8 cellular contexts compared by ENCODE assay signal in the genomic region with DNA sequence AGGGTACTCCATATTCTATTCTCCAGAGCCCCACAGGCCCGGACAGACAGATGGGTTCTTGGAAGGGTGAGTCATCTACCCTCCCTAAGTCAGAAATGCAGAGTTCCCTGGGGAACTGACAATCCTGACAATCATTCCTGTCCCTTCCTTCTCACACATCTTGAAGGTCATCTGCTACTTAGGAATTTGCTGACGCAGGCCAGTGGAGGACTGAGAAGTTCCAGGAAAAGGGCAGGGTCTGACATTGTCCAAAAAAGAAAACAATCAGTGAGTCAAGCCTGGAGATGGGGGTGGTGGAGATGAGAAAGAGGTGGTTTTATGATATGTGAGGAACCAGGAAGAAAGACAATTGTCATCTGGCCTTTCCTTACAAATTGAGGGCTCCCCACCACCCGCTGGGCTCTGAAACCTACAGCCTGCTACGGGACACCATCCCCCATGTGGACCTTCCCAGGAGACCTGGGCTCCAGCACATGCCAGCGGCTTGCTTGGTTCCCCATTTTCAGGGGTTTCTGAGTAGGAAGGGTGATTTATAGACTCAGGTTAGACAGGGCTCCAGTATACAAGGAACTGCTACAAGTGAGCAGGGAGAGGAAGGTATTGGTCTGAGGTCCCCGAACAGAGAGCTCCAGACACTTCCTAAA. TPM values are rescaled to one million over a fixed set of nuclear protein-coding genes. Genes with fewer than 3 reads are reported as not detected.
DNase-seq lines count a peak whose midpoint lies in the region; ATAC-seq and TF ChIP-seq lines count a peak whose summit lies in the region.

No MANE protein-coding gene starts in this region.

- H3K36me3 ChIP-seq in right atrium auricular region: peaks cover 41% of the 10 kb centered on the region

- TF ChIP-seq CTCF in right atrium auricular region (IDR thresholded peaks at IDR 0.05): no peak

- H3K27ac ChIP-seq in right atrium auricular region (peak overlapping the region; percentile 91 to 93), substantia nigra (ENCODE audit: low read depth, low read length, poor library complexity, severe bottlenecking) (no peak overlapping the region)

- no peak overlapping the region for H3K4me3 ChIP-seq in right atrium auricular region

- H3K9me3 Mint-ChIP-seq in activated naive CD4-positive, alpha-beta T cell treated with anti-CD3 and anti-CD28 coated beads, Interleukin-2, amount 50 U/mL, for 72 hours: no peaks in the 10 kb centered on the region
- no peaks in the 10 kb centered on the region for H3K9me3 Mint-ChIP-seq in activated CD4-positive, alpha-beta memory T cell treated with anti-CD3 and anti-CD28 coated beads, Interleukin-2, amount 10 ng/mL, durations not matched to agents 7 days and 5 days

- H3K27me3 Mint-ChIP-seq in activated CD4-positive, alpha-beta memory T cell treated with anti-CD3 and anti-CD28 coated beads, Interleukin-2, amount 10 ng/mL, durations not matched to agents 7 days and 5 days: no peaks in the 10 kb centered on the region

- peak; percentile 29 to 30 for ATAC-seq in activated naive CD4-positive, alpha-beta T cell treated with anti-CD3 and anti-CD28 coated beads, Interleukin-2, amount 50 U/mL, for 72 hours
- no peak for ATAC-seq in HG03460 (IDR thresholded peaks at IDR 0.05; ENCODE audit: unreplicated experiment)

- peaks cover 0 to 73% of the 10 kb centered on the region in 2 donors for H3K4me1 ChIP-seq in right atrium auricular region

- DNase-seq in activated naive CD4-positive, alpha-beta T cell treated with anti-CD3 and anti-CD28 coated beads, Interleukin-2, amount 50 U/mL, for 72 hours (ENCODE audit: low spot score in 2 of 2): no peak
- DNase-seq in activated naive CD4-positive, alpha-beta T cell (lab: John Stamatoyannopoulos, UW): no peak
- DNase-seq in activated CD4-positive, alpha-beta memory T cell treated with anti-CD3 and anti-CD28 coated beads, Interleukin-2, amount 10 ng/mL, durations not matched to agents 7 days and 5 days: no peak
- peak; percentile 81 for DNase-seq in right atrium auricular region (ENCODE audit: low spot score)
- DNase-seq in stromal cell of bone marrow (ENCODE audit: low read depth): peak; percentile 91
- no peak for DNase-seq in NCI-H187 (lab: John Stamatoyannopoulos, UW)
- no peak for DNase-seq in substantia nigra (lab: John Stamatoyannopoulos, UW)

- no peaks in the 10 kb centered on the region for H3K9me3 ChIP-seq in right atrium auricular region

- POLR2A ChIA-PET in activated CD4-positive, alpha-beta memory T cell treated with anti-CD3 and anti-CD28 coated beads, Interleukin-2, amount 10 ng/mL, durations not matched to agents 7 days and 5 days (lab: Charles Lee): interaction anchor here (1.6 to 3.2 kb wide), 6 partner anchors 10 to 23 kb away, joined by 6 to 26 read pairs (median 9); a partner anchor contains a TSS

- H3K36me3 Mint-ChIP-seq in activated naive CD4-positive, alpha-beta T cell treated with anti-CD3 and anti-CD28 coated beads, Interleukin-2, amount 50 U/mL, for 72 hours: peaks cover 8 to 10% of the 10 kb centered on the region in 2 donors
- H3K36me3 Mint-ChIP-seq in activated CD4-positive, alpha-beta memory T cell treated with anti-CD3 and anti-CD28 coated beads, Interleukin-2, amount 10 ng/mL, durations not matched to agents 7 days and 5 days (ENCODE audit: low read depth): peaks cover 51% of the 10 kb centered on the region

- H3K27ac Mint-ChIP-seq in activated naive CD4-positive, alpha-beta T cell treated with anti-CD3 and anti-CD28 coated beads, Interleukin-2, amount 50 U/mL, for 72 hours: peak overlapping the region; percentile 41 to 77
- peak overlapping the region; percentile 76 for H3K27ac Mint-ChIP-seq in activated CD4-positive, alpha-beta memory T cell treated with anti-CD3 and anti-CD28 coated beads, Interleukin-2, amount 10 ng/mL, durations not matched to agents 7 days and 5 days

- no peak overlapping the region for H3K4me3 Mint-ChIP-seq in activated CD4-positive, alpha-beta memory T cell treated with anti-CD3 and anti-CD28 coated beads, Interleukin-2, amount 10 ng/mL, durations not matched to agents 7 days and 5 days

- peaks cover 64% of the 10 kb centered on the region for H3K4me1 Mint-ChIP-seq in activated CD4-positive, alpha-beta memory T cell treated with anti-CD3 and anti-CD28 coated beads, Interleukin-2, amount 10 ng/mL, durations not matched to agents 7 days and 5 days

- CTCF ChIA-PET in activated CD4-positive, alpha-beta memory T cell treated with anti-CD3 and anti-CD28 coated beads, Interleukin-2, amount 10 ng/mL, durations not matched to agents 7 days and 5 days (lab: Charles Lee): interaction anchor here (0.5 to 1.6 kb wide), 3 partner anchors 17 to 19 kb away, joined by 3 to 9 read pairs (median 6); no protein-coding TSS in a partner anchor

- H3K27me3 ChIP-seq in right atrium auricular region: no peaks in the 10 kb centered on the region

RNA-seq across cellular contexts. Expression of a gene that starts 12.9 kb away (rescaled TPM):
- total RNA-seq in activated naive CD4-positive, alpha-beta T cell treated with anti-CD3 and anti-CD28 coated beads, Interleukin-2, amount 50 U/mL, for 72 hours: 10 to 100 TPM; 41.9 to 61.7 TPM
- total RNA-seq in activated CD4-positive, alpha-beta memory T cell treated with anti-CD3 and anti-CD28 coated beads, Interleukin-2, amount 10 ng/mL, durations not matched to agents 7 days and 5 days: 100 to 1,000 TPM; 153 to 158 TPM
- 100 to 1,000 TPM; 414 to 561 TPM for total RNA-seq in right atrium auricular region

RNA-seq across cellular contexts. Expression of a gene that starts 22.7 kb away (rescaled TPM):
- not detected for total RNA-seq in activated naive CD4-positive, alpha-beta T cell treated with anti-CD3 and anti-CD28 coated beads, Interleukin-2, amount 50 U/mL, for 72 hours
- total RNA-seq in activated CD4-positive, alpha-beta memory T cell treated with anti-CD3 and anti-CD28 coated beads, Interleukin-2, amount 10 ng/mL, durations not matched to agents 7 days and 5 days: not detected
- total RNA-seq in right atrium auricular region: not detected

RNA-seq across cellular contexts. Expression of a gene that starts 51.0 kb away (rescaled TPM):
- total RNA-seq in activated naive CD4-positive, alpha-beta T cell treated with anti-CD3 and anti-CD28 coated beads, Interleukin-2, amount 50 U/mL, for 72 hours: 10 to 100 TPM; 13.3 to 18.4 TPM
- total RNA-seq in activated CD4-positive, alpha-beta memory T cell treated with anti-CD3 and anti-CD28 coated beads, Interleukin-2, amount 10 ng/mL, durations not matched to agents 7 days and 5 days: 10 to 100 TPM; 26.9 to 30.9 TPM
- 10 to 100 TPM; 30.7 to 47.9 TPM for total RNA-seq in right atrium auricular region

Comparison
In these comparisons a context has a peak if more than half of its experiments do, and no peak if none do; other contexts are left out.
1. DNase-seq: peak in right atrium auricular region (single experiment) and stromal cell of bone marrow (single experiment); none in activated naive CD4-positive, alpha-beta T cell treated with anti-CD3 and anti-CD28 coated beads, Interleukin-2, amount 50 U/mL, for 72 hours (0 of 2), activated naive CD4-positive, alpha-beta T cell (0 of 4), activated CD4-positive, alpha-beta memory T cell treated with anti-CD3 and anti-CD28 coated beads, Interleukin-2, amount 10 ng/mL, durations not matched to agents 7 days and 5 days (single experiment), NCI-H187 (0 of 2) and substantia nigra (0 of 49).